Comparison of ENCODE assay signal across 8 cellular contexts in genomic region chr13:51453308-51453958, GRCh38. TPM values are rescaled to one million over a fixed set of nuclear protein-coding genes. Genes with fewer than 3 reads are reported as not detected.
DNase-seq lines count a peak whose midpoint lies in the region; ATAC-seq and TF ChIP-seq lines count a peak whose summit lies in the region.

No MANE protein-coding gene starts in this region.

- peak overlapping the region; percentile 99 for H3K27ac Mint-ChIP-seq in activated naive CD4-positive, alpha-beta T cell treated with anti-CD3 and anti-CD28 coated beads for 36 hours

- CTCF ChIA-PET in activated naive CD4-positive, alpha-beta T cell treated with anti-CD3 and anti-CD28 coated beads for 36 hours (lab: Charles Lee) = interaction anchor here (0.7 to 1.8 kb wide), 5 partner anchors 10 to 349 kb away, joined by 3 to 13 read pairs (median 3); no protein-coding TSS in a partner anchor

- intact Hi-C loops in activated naive CD4-positive, alpha-beta T cell treated with anti-CD3 and anti-CD28 coated beads for 36 hours (cut with micrococcal nuclease) = loop anchor here (1.0 to 10.0 kb wide), 17 partner anchors 32 to 1957 kb away; partner anchors contain the start of genes ALG11, KPNA3, NEK5 and RNASEH2B
- intact Hi-C loops in prostate gland (cut with DNase I) = loop anchor here (1.0 to 10.0 kb wide), 4 partner anchors 131 to 1001 kb away; partner anchors contain the start of genes CKAP2, VPS36 and WDFY2
- intact Hi-C loops in upper lobe of right lung (cut with DNase I) = no loop called here

- H3K4me3 Mint-ChIP-seq in activated naive CD4-positive, alpha-beta T cell treated with anti-CD3 and anti-CD28 coated beads for 36 hours = peak overlapping the region; percentile 94

- no peaks in the 10 kb centered on the region for H3K27me3 Mint-ChIP-seq in activated naive CD4-positive, alpha-beta T cell treated with anti-CD3 and anti-CD28 coated beads for 36 hours (ENCODE audit: low read depth)

- peaks cover 4% of the 10 kb centered on the region for H3K9me3 Mint-ChIP-seq in activated naive CD4-positive, alpha-beta T cell treated with anti-CD3 and anti-CD28 coated beads for 36 hours

- peaks cover 36% of the 10 kb centered on the region for H3K36me3 Mint-ChIP-seq in activated naive CD4-positive, alpha-beta T cell treated with anti-CD3 and anti-CD28 coated beads for 36 hours (ENCODE audit: low read depth)

- H3K4me3 ChIP-seq in cardiac muscle cell (peak overlapping the region; percentile 54), prostate gland (peak overlapping the region; percentile 64 to 66), upper lobe of right lung (peak overlapping the region; percentile 73)

- TF ChIP-seq POLR2A in Raji (IDR thresholded peaks at IDR 0.05; ENCODE audit: insufficient read depth, low read depth, low read length) = peak; percentile 61
- peak; percentile 74 for TF ChIP-seq POLR2A in prostate gland (IDR thresholded peaks at IDR 0.05)

- H3K27ac ChIP-seq in cardiac muscle cell = peak overlapping the region; percentile 98
- H3K27ac ChIP-seq in prostate gland = peak overlapping the region; percentile 97 to 98
- H3K27ac ChIP-seq in upper lobe of right lung = peak overlapping the region; percentile 98

- DNase-seq in COLO668 (lab: John Stamatoyannopoulos, UW; ENCODE audit: unreplicated experiment) (peak; percentile 98), cardiac muscle cell (ENCODE audit: low read depth in 1 of 2, low spot score in 1 of 2) (no peak), prostate gland (ENCODE audit: low spot score) (peak; percentile 78), upper lobe of right lung (peak; percentile 94)
- peak; percentile 82 for DNase-seq in activated naive CD4-positive, alpha-beta T cell treated with anti-CD3 and anti-CD28 coated beads for 36 hours

- H3K4me1 ChIP-seq in cardiac muscle cell (ENCODE audit: low read depth) (peaks cover 9% of the 10 kb centered on the region), prostate gland (replicated peaks) (no peaks in the 10 kb centered on the region), upper lobe of right lung (peaks cover 21% of the 10 kb centered on the region)

- H3K4me1 Mint-ChIP-seq in activated naive CD4-positive, alpha-beta T cell treated with anti-CD3 and anti-CD28 coated beads for 36 hours (ENCODE audit: low read depth) = peaks cover 33% of the 10 kb centered on the region

- H3K27me3 ChIP-seq in cardiac muscle cell (no peaks in the 10 kb centered on the region), prostate gland (replicated peaks; ENCODE audit: insufficient read depth) (no peaks in the 10 kb centered on the region), upper lobe of right lung (no peaks in the 10 kb centered on the region)

- TF ChIP-seq CTCF in cardiac muscle cell (IDR thresholded peaks at IDR 0.05; ENCODE audit: low read depth, low read length) = peak; percentile 4
- peak in 1 of 4 experiments; percentile 17 for TF ChIP-seq CTCF in prostate gland (IDR thresholded peaks at IDR 0.05)
- no peak for TF ChIP-seq CTCF in upper lobe of right lung (IDR thresholded peaks at IDR 0.05)

- H3K9me3 ChIP-seq in cardiac muscle cell (ENCODE audit: low read depth) (no peaks in the 10 kb centered on the region), prostate gland (no peaks in the 10 kb centered on the region), upper lobe of right lung (no peaks in the 10 kb centered on the region)

- peaks cover 17% of the 10 kb centered on the region for H3K36me3 ChIP-seq in cardiac muscle cell
- no peaks in the 10 kb centered on the region for H3K36me3 ChIP-seq in prostate gland
- no peaks in the 10 kb centered on the region for H3K36me3 ChIP-seq in upper lobe of right lung

- peak; percentile 48 for ATAC-seq in GM19455 (IDR thresholded peaks at IDR 0.05; ENCODE audit: unreplicated experiment)
- peak; percentile 35 for ATAC-seq in HG03565 (IDR thresholded peaks at IDR 0.05; ENCODE audit: unreplicated experiment)
- ATAC-seq in upper lobe of right lung = peak; percentile 75

- under 1% methylated on average over 61 of the region's 62 CpGs for WGBS in prostate gland

RNA-seq across cellular contexts. Expression of gene INTS6, which starts 0.6 kb away (rescaled TPM):
- 10 to 100 TPM; 40.4 to 41.0 TPM for total RNA-seq in activated naive CD4-positive, alpha-beta T cell treated with anti-CD3 and anti-CD28 coated beads for 36 hours
- total RNA-seq in cardiac muscle cell (22.5 and 23.3 TPM in 2 replicates), prostate gland (10 to 100 TPM; 37.4 to 59.0 TPM), upper lobe of right lung (34.3 TPM)
- polyA plus RNA-seq in cardiac muscle cell = 29.7 and 32.8 TPM in 2 replicates

Comparison
In these comparisons a context has a peak if more than half of its experiments do, and no peak if none do; other contexts are left out.
1. DNase-seq: peak in COLO668 (single experiment), activated naive CD4-positive, alpha-beta T cell treated with anti-CD3 and anti-CD28 coated beads for 36 hours (single experiment), prostate gland (single experiment) and upper lobe of right lung (single experiment); none in cardiac muscle cell (0 of 2).
2. Peak in every context shown above with its lines, with median percentiles within 50 percentile points of each other: ATAC-seq, H3K27ac ChIP-seq and H3K4me3 ChIP-seq.